ENCODE assay signal across 36 cellular contexts in the genomic region with DNA sequence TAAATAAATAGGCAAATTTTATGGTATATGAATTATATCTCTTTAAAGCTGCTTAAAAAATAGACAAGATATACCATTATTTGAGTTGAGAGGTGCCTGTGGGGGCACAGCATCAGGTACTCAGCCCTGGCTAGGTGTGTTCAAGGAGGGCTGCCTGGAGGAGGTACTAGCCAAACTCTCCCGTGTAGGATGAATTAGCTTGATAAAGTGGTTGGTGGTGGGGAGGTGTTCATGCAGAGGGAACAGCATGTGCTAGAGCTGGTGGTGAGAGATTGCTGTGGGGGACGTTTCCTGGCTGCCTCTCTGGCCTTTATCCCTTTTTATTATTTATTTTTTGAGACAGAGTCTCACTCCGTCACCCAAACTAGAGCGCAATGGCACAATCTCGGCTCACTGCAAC.
"Had no signal": no experiment of that assay in that cellular context is flagged by ENCODE, and none has a peak within 500 bp of the region (broad histone marks: within the 10 kb centered on the region; RNA-seq: fewer than 3 reads in every experiment).

No MANE protein-coding gene starts in this region.

- H3K27ac ChIP-seq: adrenal gland, breast epithelium, cardiac muscle cell, colonic mucosa, epithelial cell of prostate, esophagus squamous epithelium, gastroesophageal sphincter, heart right ventricle had no signal

- H3K9me3 Mint-ChIP-seq: activated CD4-positive, alpha-beta T cell treated with anti-CD3 and anti-CD28 coated beads, Interleukin-2, amount 10 ng/mL, durations not matched to agents 7 days and 5 days; activated CD8-positive, alpha-beta T cell treated with anti-CD3 and anti-CD28 coated beads for 36 hours; activated naive CD4-positive, alpha-beta T cell treated with anti-CD3 and anti-CD28 coated beads, Interleukin-2, amount 50 U/mL, for 24 hours; activated naive CD8-positive, alpha-beta T cell treated with anti-CD3 and anti-CD28 coated beads for 36 hours; activated naive CD8-positive, alpha-beta T cell treated with anti-CD3 and anti-CD28 coated beads, Interleukin-2, amount 50 U/mL, for 24 hours; activated T-cell treated with anti-CD3 and anti-CD28 coated beads, Interleukin-2, amount 50 U/mL, for 4 hours; activated T-helper 17 cell treated with anti-CD3 and anti-CD28 coated beads, Interleukin-2, amount 50 U/mL, for 72 hours; T-cell; T-helper 1 cell treated with Interleukin-12 subunit alpha and Interleukin-12 subunit beta and Interleukin-4 antibody, amounts not matched to agents 30 μg/mL and 1 μg/mL, for 36 hours; T-helper 2 cell treated with Interferon-gamma antibody and Interleukin-4, amounts not matched to agents 5 μg/mL and 100 μg/mL, for 36 hours had no signal

- H3K36me3 ChIP-seq: adrenal gland, breast epithelium, cardiac muscle cell, colonic mucosa, esophagus squamous epithelium, gastroesophageal sphincter, heart right ventricle had no signal

- H3K4me3 ChIP-seq: adrenal gland, breast epithelium, cardiac muscle cell, colonic mucosa, esophagus squamous epithelium, gastroesophageal sphincter, heart right ventricle had no signal

- H3K4me3 Mint-ChIP-seq: activated CD4-positive, alpha-beta T cell treated with anti-CD3 and anti-CD28 coated beads for 36 hours; activated CD4-positive, alpha-beta T cell treated with anti-CD3 and anti-CD28 coated beads, Interleukin-2, amount 10 ng/mL, durations not matched to agents 7 days and 5 days; activated CD8-positive, alpha-beta T cell treated with anti-CD3 and anti-CD28 coated beads for 36 hours; activated naive CD4-positive, alpha-beta T cell treated with anti-CD3 and anti-CD28 coated beads, Interleukin-2, amount 50 U/mL, for 24 hours; activated naive CD8-positive, alpha-beta T cell treated with anti-CD3 and anti-CD28 coated beads for 36 hours; activated naive CD8-positive, alpha-beta T cell treated with anti-CD3 and anti-CD28 coated beads, Interleukin-2, amount 50 U/mL, for 24 hours; activated T-cell treated with anti-CD3 and anti-CD28 coated beads, Interleukin-2, amount 50 U/mL, for 4 hours; activated T-helper 17 cell treated with anti-CD3 and anti-CD28 coated beads, Interleukin-2, amount 50 U/mL, for 72 hours; brain; T-cell; T-helper 1 cell treated with Interleukin-12 subunit alpha and Interleukin-12 subunit beta and Interleukin-4 antibody, amounts not matched to agents 30 μg/mL and 1 μg/mL, for 36 hours; T-helper 2 cell treated with Interferon-gamma antibody and Interleukin-4, amounts not matched to agents 5 μg/mL and 100 μg/mL, for 36 hours had no signal

- H3K4me1 ChIP-seq: breast epithelium had no signal

- DNase-seq: activated CD4-positive, alpha-beta T cell treated with anti-CD3 and anti-CD28 coated beads for 36 hours; activated CD4-positive, alpha-beta T cell treated with anti-CD3 and anti-CD28 coated beads, Interleukin-2, amount 10 ng/mL, durations not matched to agents 7 days and 5 days; activated CD4-positive, alpha-beta T cell treated with anti-CD3 and anti-CD28 coated beads, Interleukin-2, amount 50 U/mL, for 48 hours; activated CD4-positive, CD25-positive, alpha-beta regulatory T cell; activated CD4-positive, CD25-positive, alpha-beta regulatory T cell treated with anti-CD3 and anti-CD28 coated beads, Interleukin-2, amount 50 U/mL, for 72 hours; activated CD8-positive, alpha-beta memory T cell treated with anti-CD3 and anti-CD28 coated beads for 24 hours; activated CD8-positive, alpha-beta T cell treated with anti-CD3 and anti-CD28 coated beads for 36 hours; activated effector memory CD4-positive, alpha-beta T cell treated with Interleukin-2 at 50 U/mL for 16 hours; activated gamma-delta T cell treated with Interleukin-2 at 50 U/mL for 16 hours; activated naive CD4-positive, alpha-beta T cell treated with Interleukin-2 at 50 U/mL for 16 hours; activated naive CD8-positive, alpha-beta T cell treated with anti-CD3 and anti-CD28 coated beads for 36 hours; activated naive CD8-positive, alpha-beta T cell treated with anti-CD3 and anti-CD28 coated beads, Interleukin-2, amount 50 U/mL, for 24 hours; activated T-cell treated with anti-CD3 and anti-CD28 coated beads, Interleukin-2, amount 50 U/mL, for 4 hours; adrenal gland; amygdala; aorta; central memory CD4-positive, alpha-beta T cell; cerebellar nuclear complex; colonic mucosa; effector CD8-positive, alpha-beta T cell; esophagus squamous epithelium; foreskin melanocyte; heart right ventricle; T-cell; T1000 had no signal

- H3K27ac Mint-ChIP-seq: activated CD4-positive, alpha-beta T cell treated with anti-CD3 and anti-CD28 coated beads for 36 hours; activated CD4-positive, alpha-beta T cell treated with anti-CD3 and anti-CD28 coated beads, Interleukin-2, amount 10 ng/mL, durations not matched to agents 7 days and 5 days; activated CD8-positive, alpha-beta T cell treated with anti-CD3 and anti-CD28 coated beads for 36 hours; activated naive CD4-positive, alpha-beta T cell treated with anti-CD3 and anti-CD28 coated beads, Interleukin-2, amount 50 U/mL, for 24 hours; activated naive CD8-positive, alpha-beta T cell treated with anti-CD3 and anti-CD28 coated beads for 36 hours; activated naive CD8-positive, alpha-beta T cell treated with anti-CD3 and anti-CD28 coated beads, Interleukin-2, amount 50 U/mL, for 24 hours; activated T-helper 17 cell treated with anti-CD3 and anti-CD28 coated beads, Interleukin-2, amount 50 U/mL, for 72 hours; brain; T-cell; T-helper 1 cell treated with Interleukin-12 subunit alpha and Interleukin-12 subunit beta and Interleukin-4 antibody, amounts not matched to agents 30 μg/mL and 1 μg/mL, for 36 hours; T-helper 2 cell treated with Interferon-gamma antibody and Interleukin-4, amounts not matched to agents 5 μg/mL and 100 μg/mL, for 36 hours had no signal

- H3K4me1 Mint-ChIP-seq: activated T-helper 17 cell treated with anti-CD3 and anti-CD28 coated beads, Interleukin-2, amount 50 U/mL, for 72 hours had no signal

- H3K9me3 ChIP-seq: adrenal gland, breast epithelium, colonic mucosa, esophagus squamous epithelium, gastroesophageal sphincter, heart right ventricle had no signal

- H3K27me3 ChIP-seq: adrenal gland, breast epithelium, cardiac muscle cell, colonic mucosa, gastroesophageal sphincter had no signal

- ATAC-seq: activated CD4-positive, alpha-beta T cell treated with anti-CD3 and anti-CD28 coated beads for 36 hours; activated CD8-positive, alpha-beta T cell treated with anti-CD3 and anti-CD28 coated beads for 36 hours; activated naive CD8-positive, alpha-beta T cell treated with anti-CD3 and anti-CD28 coated beads, Interleukin-2, amount 50 U/mL, for 24 hours; activated T-cell treated with anti-CD3 and anti-CD28 coated beads, Interleukin-2, amount 50 U/mL, for 4 hours; activated T-helper 17 cell treated with anti-CD3 and anti-CD28 coated beads, Interleukin-2, amount 50 U/mL, for 72 hours; gastroesophageal sphincter; heart right ventricle; T-cell had no signal

- H3K36me3 Mint-ChIP-seq: activated naive CD4-positive, alpha-beta T cell treated with anti-CD3 and anti-CD28 coated beads, Interleukin-2, amount 50 U/mL, for 24 hours; activated naive CD8-positive, alpha-beta T cell treated with anti-CD3 and anti-CD28 coated beads for 36 hours; brain; T-cell had no signal

- FAIRE-seq: endometrium, endothelial cell of umbilical vein had no signal
